Comparison of ENCODE assay signal across 12 cellular contexts in genomic region chr3:64417816-64418215, GRCh38.
DNase-seq lines count a peak whose midpoint lies in the region; ATAC-seq, FAIRE-seq and TF ChIP-seq lines count a peak whose summit lies in the region.
"Had no signal": no experiment of that assay in that cellular context is flagged by ENCODE, and none has a peak within 500 bp of the region (broad histone marks: within the 10 kb centered on the region; RNA-seq: fewer than 3 reads in every experiment).

No MANE protein-coding gene starts in this region.

- H3K9me3 ChIP-seq in H1 (ENCODE audit: insufficient read depth in 2 of 2, low read depth in 1 of 2, low read length in 1 of 2) (no peaks in the 10 kb centered on the region), neuronal stem cell (replicated peaks in 1 of 2; ENCODE audit: control insufficient read depth in 2 of 2, insufficient read depth in 1 of 2, low read depth in 1 of 2, low read length in 2 of 2) (no peaks in the 10 kb centered on the region)

- no peak for TF ChIP-seq POLR2A in H1 (IDR thresholded peaks at IDR 0.05; ENCODE audit: control extremely low read depth in 1 of 2, low read depth in 2 of 2, low read length in 2 of 2)

- H3K27ac ChIP-seq in H1 (ENCODE audit: low read depth, low read length) (no peak overlapping the region), neuronal stem cell (replicated peaks; ENCODE audit: low read length) (peak overlapping the region; percentile 58)

- H2BK20ac ChIP-seq in H1 (ENCODE audit: low read length) = no peak overlapping the region

- H3K4me1 ChIP-seq in H1 (replicated peaks in 1 of 4; ENCODE audit: control insufficient read depth in 3 of 4, insufficient read depth in 4 of 4, low read length in 3 of 4) = peaks cover 0 to 3% (median 0%) of the 10 kb centered on the region in 4 experiments; a peak in 2 of 7 replicates
- H3K4me1 ChIP-seq in neuronal stem cell (ENCODE audit: control insufficient read depth in 2 of 2, insufficient read depth in 1 of 2, low read depth in 1 of 2, low read length in 2 of 2) = peaks cover 4% of the 10 kb centered on the region in 2 donors

- no peak for TF ChIP-seq CTCF in H1 (IDR thresholded peaks at IDR 0.05; ENCODE audit: control extremely low read depth in 1 of 3, insufficient read depth in 1 of 3, low read depth in 1 of 3, low read length in 3 of 3)

- H4K91ac ChIP-seq in H1 (replicated peaks; ENCODE audit: insufficient read length, low read length) (no peak overlapping the region), neuronal stem cell (ENCODE audit: low read depth, low read length, poor library complexity) (no peak overlapping the region)

- H3K9ac ChIP-seq in H1 (replicated peaks in 1 of 4; ENCODE audit: extremely low read depth in 1 of 4, low read depth in 3 of 4, low read length in 3 of 4) (no peak overlapping the region), neuronal stem cell (ENCODE audit: low read depth, low read length, poor library complexity) (no peak overlapping the region)

- H4K8ac ChIP-seq in H1 (ENCODE audit: extremely low read depth, insufficient read depth, low read length) = no peak overlapping the region
- no peak overlapping the region for H4K8ac ChIP-seq in neuronal stem cell (ENCODE audit: low read depth, low read length)

- H2AFZ ChIP-seq in H1 (ENCODE audit: low read length) (no peak overlapping the region), neuronal stem cell (ENCODE audit: low read length) (no peak overlapping the region)

- no peak overlapping the region for H3K4ac ChIP-seq in H1 (replicated peaks; ENCODE audit: insufficient read length, low read depth, low read length)
- H3K4ac ChIP-seq in neuronal stem cell (ENCODE audit: low read length) = no peak overlapping the region

- no peak overlapping the region for H2BK5ac ChIP-seq in H1 (ENCODE audit: low read depth, low read length)
- no peak overlapping the region for H2BK5ac ChIP-seq in neuronal stem cell (ENCODE audit: low read length)

- H3K79me2 ChIP-seq in H1 (ENCODE audit: control insufficient read depth in 1 of 2, insufficient read depth in 2 of 2, low read length in 2 of 2) = no peaks in the 10 kb centered on the region

- H3K79me1 ChIP-seq in H1 (ENCODE audit: low read depth, low read length) = no peaks in the 10 kb centered on the region
- H3K79me1 ChIP-seq in neuronal stem cell (ENCODE audit: low read depth, low read length) = no peaks in the 10 kb centered on the region

- no peak overlapping the region for H2BK12ac ChIP-seq in H1 (ENCODE audit: low read depth, low read length)
- H2BK12ac ChIP-seq in neuronal stem cell (ENCODE audit: low read length) = no peak overlapping the region

- no peaks in the 10 kb centered on the region; the same call in 1 of the 2 replicates for H3K23me2 ChIP-seq in H1 (ENCODE audit: low read depth, low read length)

- H2BK120ac ChIP-seq in H1 (replicated peaks; ENCODE audit: low read depth, low read length) (no peak overlapping the region), neuronal stem cell (ENCODE audit: low read depth, low read length) (no peak overlapping the region)

- H2AK5ac ChIP-seq in H1 (ENCODE audit: low read depth, low read length) (no peak overlapping the region), neuronal stem cell (ENCODE audit: low read depth, low read length) (no peak overlapping the region)

- POLR2A ChIA-PET in H1 (lab: Charles Lee; ENCODE audit: partially characterized antibody) = interaction anchor here (1.0 to 1.2 kb wide), 2 partner anchors 10 to 27 kb away, joined by 3 to 6 read pairs; no protein-coding TSS in a partner anchor

- TF ChIP-seq RAD21 in H1 (IDR thresholded peaks at IDR 0.05 in 1 of 2, conservative IDR thresholded peaks at IDR 0.05 in 1 of 2; ENCODE audit: low read depth in 2 of 2, low read length in 2 of 2) = no peak

- H3K23ac ChIP-seq in H1 (ENCODE audit: insufficient read length) (no peak overlapping the region), neuronal stem cell (ENCODE audit: low read depth, low read length, poor library complexity) (no peak overlapping the region)

- H3K56ac ChIP-seq in H1 (replicated peaks; ENCODE audit: insufficient read length, low read depth, low read length) = no peak overlapping the region

- H3K4me3 ChIP-seq in H1 (ENCODE audit: extremely low read depth in 1 of 4, insufficient read depth in 2 of 4, low read depth in 3 of 4, low read length in 4 of 4) (no peak overlapping the region), neuronal stem cell (ENCODE audit: low read length in 2 of 2) (no peak overlapping the region)

- H2BK15ac ChIP-seq in H1 (ENCODE audit: low read length) (no peak overlapping the region), neuronal stem cell (ENCODE audit: low read length) (no peak overlapping the region)

- no peak overlapping the region for H4K5ac ChIP-seq in H1 (ENCODE audit: insufficient read length, low read depth, low read length)

- no peak for TF ChIP-seq EP300 in H1 (IDR thresholded peaks at IDR 0.05; ENCODE audit: borderline replicate concordance in 1 of 2, low read depth in 2 of 2, low read length in 2 of 2)

- FAIRE-seq in H1 (lab: Jason Lieb, UNC) = no peak
- FAIRE-seq: small intestine had no signal

- CTCF ChIA-PET in H1 (lab: Charles Lee; ENCODE audit: partially characterized antibody) = interaction anchor here (0.6 to 2.1 kb wide), 5 partner anchors 10 to 1751 kb away, joined by 3 to 8 read pairs (median 4); no protein-coding TSS in a partner anchor

- no peaks in the 10 kb centered on the region for H3K36me3 ChIP-seq in H1 (ENCODE audit: control insufficient read depth in 2 of 4, insufficient read depth in 4 of 4, low read length in 3 of 4)
- no peaks in the 10 kb centered on the region for H3K36me3 ChIP-seq in neuronal stem cell (replicated peaks in 1 of 2; ENCODE audit: control insufficient read depth in 2 of 2, insufficient read depth in 2 of 2, low read length in 2 of 2)

- H3K27me3 ChIP-seq in H1 (replicated peaks in 1 of 4; ENCODE audit: control insufficient read depth in 3 of 4, extremely low read depth in 1 of 4, insufficient read depth in 3 of 4, low read length in 3 of 4) (no peaks in the 10 kb centered on the region), neuronal stem cell (ENCODE audit: control insufficient read depth in 3 of 3, insufficient read depth in 3 of 3, low read depth in 1 of 3, low read length in 3 of 3) (no peaks in the 10 kb centered on the region)

- H3K4me2 ChIP-seq in H1 (ENCODE audit: insufficient read depth in 1 of 2, low read depth in 2 of 2, low read length in 2 of 2) (no peak overlapping the region), neuronal stem cell (ENCODE audit: insufficient read depth, low read length, poor library complexity, severe bottlenecking) (no peak overlapping the region)

- ATAC-seq in GM18511 (IDR thresholded peaks at IDR 0.05; ENCODE audit: unreplicated experiment) (peak; percentile 50), GM21576 (IDR thresholded peaks at IDR 0.05; ENCODE audit: unreplicated experiment) (no peak)
- ATAC-seq: activated CD4-positive, alpha-beta T cell treated with anti-CD3 and anti-CD28 coated beads for 36 hours; esophagus mucosa had no signal

- 66% methylated on average over 4 of the region's 4 CpGs; no CpG with 5 or more reads in 1 of the 2 experiments for WGBS in H1 (ENCODE audit: extremely low coverage in 1 of 2, insufficient coverage in 1 of 2, insufficient read length in 1 of 2, insufficient replicate concordance in 2 of 2, low coverage in 1 of 2, low lambda C conversion rate in 2 of 2, missing lambda C conversion rate in 1 of 2), 2 experiments
- WGBS in neuronal stem cell (ENCODE audit: extremely low coverage in 2 of 2, insufficient read length in 2 of 2, insufficient replicate concordance in 1 of 2), 2 donors = no CpG with 5 or more reads among the region's 4 CpGs

- DNase-seq in NCI-H69 (lab: John Stamatoyannopoulos, UW) (peak; percentile 67), H1 (ENCODE audit: low read depth in 1 of 2, low spot score in 2 of 2) (no peak), neuronal stem cell (ENCODE audit: low spot score) (peak; percentile 76), middle frontal gyrus (ENCODE audit: extremely low spot score, low spot score) (no peak), ACHN (no peak)
- no peak for DNase-seq in stimulated activated CD4-positive, alpha-beta T cell treated with anti-CD3 and anti-CD28 coated beads, Interleukin-4, amount 100 ng/mL, for 24 hours
- DNase-seq: activated CD4-positive, alpha-beta T cell treated with anti-CD3 and anti-CD28 coated beads for 36 hours; DMS79 treated with DMSO at 0.1 percent for 48 hours; small intestine had no signal

- H4K20me1 ChIP-seq in H1 (replicated peaks in 1 of 2; ENCODE audit: control insufficient read depth in 1 of 2, insufficient read depth in 2 of 2, low read length in 2 of 2) = no peaks in the 10 kb centered on the region

- H3K14ac ChIP-seq in H1 (ENCODE audit: insufficient read length) (no peak overlapping the region), neuronal stem cell (ENCODE audit: low read length) (no peak overlapping the region)

- in situ Hi-C loops in ACHN (cut with HindIII; ENCODE audit: low pct_ligation_motif_present, low pct_unique_long_range_greater_than_20kb, low sequenced_read_pairs) = no loop called here

- H3K18ac ChIP-seq in H1 (ENCODE audit: extremely low read depth, low read length) = no peak overlapping the region
- no peak overlapping the region for H3K18ac ChIP-seq in neuronal stem cell (ENCODE audit: low read length)

TF ChIP-seq in H1, 55 proteins besides CTCF, POLR2A, EP300 and RAD21 (continues in another document):
- TF ChIP-seq BACH1 (IDR thresholded peaks at IDR 0.05; ENCODE audit: low read length) (peak; percentile 96), MAFK (IDR thresholded peaks at IDR 0.05; ENCODE audit: low read depth, low read length) (peak; percentile 59; the same call in 1 of the 2 replicates)

Comparison
In these comparisons a context has a peak if more than half of its experiments do, and no peak if none do; other contexts are left out.
1. DNase-seq: peak in NCI-H69 (single experiment) and neuronal stem cell (single experiment); none in H1 (0 of 2), middle frontal gyrus (single experiment), stimulated activated CD4-positive, alpha-beta T cell treated with anti-CD3 and anti-CD28 coated beads, Interleukin-4, amount 100 ng/mL, for 24 hours (single experiment) and ACHN (single experiment).